Comparison of ENCODE assay signal across 8 cellular contexts in the genomic region with DNA sequence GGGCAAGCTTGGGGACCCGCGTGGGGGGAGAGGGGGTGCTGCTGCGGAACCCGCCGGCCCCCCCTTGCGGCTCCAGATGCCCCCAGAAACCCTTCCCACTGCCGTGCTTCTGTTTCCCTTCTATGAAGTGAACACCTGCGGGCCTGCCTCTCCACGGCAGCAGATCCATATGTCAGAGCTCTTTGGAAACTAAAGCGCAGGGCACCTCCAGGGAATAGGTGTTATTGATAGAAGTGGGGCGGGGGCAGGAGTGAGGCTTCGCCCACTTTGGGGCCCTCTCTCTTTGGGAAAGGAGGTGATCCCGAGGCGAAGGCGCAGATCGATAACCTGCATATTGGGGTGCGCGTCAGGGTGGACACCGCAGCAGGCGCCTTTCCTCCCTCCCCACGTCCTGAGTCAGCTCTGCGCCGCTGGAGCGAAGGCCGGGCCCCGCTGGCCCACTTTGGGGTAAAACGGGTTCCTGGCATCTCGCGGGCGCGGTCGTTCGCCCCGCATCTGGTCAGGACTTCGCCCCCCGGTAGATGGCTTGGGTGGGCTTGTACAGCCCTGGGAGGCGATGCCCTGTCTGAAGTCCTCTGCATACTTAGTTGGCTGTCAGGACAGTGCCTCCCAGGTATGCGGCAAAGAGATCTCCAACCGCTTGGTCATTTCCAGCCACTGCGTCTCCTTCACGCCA. TPM values are rescaled to one million over a fixed set of nuclear protein-coding genes. Genes with fewer than 3 reads are reported as not detected.
A peak's percentile ranks its signal among the peaks of the same experiment; 100 is the strongest.
DNase-seq lines count a peak whose midpoint lies in the region; TF ChIP-seq lines count a peak whose summit lies in the region.

No MANE protein-coding gene starts in this region.

- H3K36me3 Mint-ChIP-seq in CD4-positive, alpha-beta memory T cell = peaks cover 0 to 6% of the 10 kb centered on the region in 2 donors

- H3K4me1 Mint-ChIP-seq in CD4-positive, alpha-beta memory T cell = peaks cover 5 to 30% (median 21%) of the 10 kb centered on the region in 4 donors

- H3K27me3 ChIP-seq in CD4-positive, alpha-beta memory T cell (ENCODE audit: insufficient read depth, low read length) = no peaks in the 10 kb centered on the region
- H3K27me3 ChIP-seq in rectal smooth muscle tissue (ENCODE audit: control insufficient read depth, insufficient read depth, low read length) = no peaks in the 10 kb centered on the region

- CTCF ChIA-PET in CD4-positive, alpha-beta memory T cell (lab: Charles Lee; ENCODE audit: partially characterized antibody) = interaction anchor here (0.8 to 2.6 kb wide), 5 partner anchors 15 to 197 kb away, joined by 3 to 24 read pairs (median 3); partner anchors contain the start of gene SBNO1

- peak overlapping the region; percentile 34 to 89 (median 72) for H3K27ac Mint-ChIP-seq in CD4-positive, alpha-beta memory T cell

- intact Hi-C loops in CD4-positive, alpha-beta memory T cell (cut with micrococcal nuclease) = loop anchor here (1.0 kb wide), 2 partner anchors 19 to 200 kb away; partner anchors contain the start of gene TMED2

- H3K36me3 ChIP-seq in CD4-positive, alpha-beta memory T cell (ENCODE audit: insufficient read depth, low read length) = no peaks in the 10 kb centered on the region
- H3K36me3 ChIP-seq in rectal smooth muscle tissue (ENCODE audit: control insufficient read depth, insufficient read depth, low read length) = no peaks in the 10 kb centered on the region

- peaks cover 20% of the 10 kb centered on the region for H3K4me1 ChIP-seq in CD4-positive, alpha-beta memory T cell (ENCODE audit: insufficient read depth, low read length)
- peaks cover 8% of the 10 kb centered on the region for H3K4me1 ChIP-seq in rectal smooth muscle tissue (ENCODE audit: control insufficient read depth, insufficient read depth, low read length)

- POLR2A ChIA-PET in CD4-positive, alpha-beta memory T cell (lab: Charles Lee; ENCODE audit: partially characterized antibody) = interaction anchor here (0.6 to 5.9 kb wide), 15 partner anchors 9 to 217 kb away, joined by 3 to 113 read pairs (median 5); partner anchors contain the start of genes DDX55, MPHOSPH9, MTRFR and RILPL2

- H3K9ac ChIP-seq in rectal smooth muscle tissue (ENCODE audit: low read length) = peak overlapping the region; percentile 27

- H3K4me3 ChIP-seq in CD4-positive, alpha-beta memory T cell (ENCODE audit: low read length in 2 of 2) = peak overlapping the region; percentile 69 to 84
- H3K4me3 ChIP-seq in HFF-Myc (replicated peaks; ENCODE audit: low read depth, low read length) (peak overlapping the region; percentile 92), fibroblast of the aortic adventitia (ENCODE audit: low read depth, low read length) (peak overlapping the region; percentile 83), rectal smooth muscle tissue (ENCODE audit: low read length) (peak overlapping the region; percentile 85)

- H3K9me3 ChIP-seq in CD4-positive, alpha-beta memory T cell (ENCODE audit: control insufficient read depth in 1 of 2, low read length in 2 of 2) = no peaks in the 10 kb centered on the region

- H3K27me3 Mint-ChIP-seq in CD4-positive, alpha-beta memory T cell = no peaks in the 10 kb centered on the region

- no peaks in the 10 kb centered on the region for H3K9me3 Mint-ChIP-seq in CD4-positive, alpha-beta memory T cell

- no peak for DNase-seq in CD4-positive, alpha-beta memory T cell
- DNase-seq in HFF-Myc (ENCODE audit: extremely low read depth, low read depth) (no peak), fibroblast of the aortic adventitia (ENCODE audit: low read depth) (no peak), A172 (ENCODE audit: low spot score) (no peak), LoVo (ENCODE audit: low spot score) (no peak)
- DNase-seq in activated CD4-positive, alpha-beta T cell treated with anti-CD3 and anti-CD28 coated beads for 48 hours = peak; percentile 41
- DNase-seq in central memory CD4-positive, alpha-beta T cell = no peak

- TF ChIP-seq CTCF in HFF-Myc (IDR thresholded peaks at IDR 0.05; ENCODE audit: low read depth, low read length, missing control alignments) (no peak), fibroblast of the aortic adventitia (IDR thresholded peaks at IDR 0.05; ENCODE audit: insufficient read depth, low read length) (no peak)

- peak overlapping the region; percentile 86 to 97 (median 90) for H3K4me3 Mint-ChIP-seq in CD4-positive, alpha-beta memory T cell

- peak overlapping the region; percentile 50 for H3K27ac ChIP-seq in CD4-positive, alpha-beta memory T cell (ENCODE audit: low read depth, low read length)
- H3K27ac ChIP-seq in rectal smooth muscle tissue (ENCODE audit: low read depth, low read length) = peak overlapping the region; percentile 64

RNA-seq across cellular contexts. Expression of gene KMT5A, which starts 0.5 kb away (rescaled TPM):
- total RNA-seq in CD4-positive, alpha-beta memory T cell = 10 to 100 TPM; 31.5 to 35.9 TPM
- polyA plus RNA-seq in CD4-positive, alpha-beta memory T cell = 1 to 10 TPM; 1.0 to 4.3 TPM
- total RNA-seq in fibroblast of the aortic adventitia (ENCODE audit: low replicate concordance) = 46.5 and 63.1 TPM in 2 replicates
- total RNA-seq in A172 (2014; rRNA removed; shearing (Covaris generic)) = 62.4 and 63.7 TPM in 2 replicates

RNA-seq across cellular contexts. Expression of gene SBNO1, which starts 19.8 kb away (rescaled TPM):
- total RNA-seq in CD4-positive, alpha-beta memory T cell = 10 to 100 TPM; 54.1 to 56.3 TPM
- polyA plus RNA-seq in CD4-positive, alpha-beta memory T cell = 10 to 100 TPM; 26.3 to 39.9 TPM
- total RNA-seq in fibroblast of the aortic adventitia (ENCODE audit: low replicate concordance) = 38.6 and 70.6 TPM in 2 replicates
- total RNA-seq in A172 (2014; rRNA removed; shearing (Covaris generic)) = 26.8 and 39.2 TPM in 2 replicates

RNA-seq across cellular contexts. Expression of gene RILPL2, which starts 52.0 kb away (rescaled TPM):
- 10 to 100 TPM; 11.6 to 11.9 TPM for total RNA-seq in CD4-positive, alpha-beta memory T cell
- 10 to 100 TPM; 13.3 to 13.7 TPM for polyA plus RNA-seq in CD4-positive, alpha-beta memory T cell
- total RNA-seq in fibroblast of the aortic adventitia (ENCODE audit: low replicate concordance) = 3.6 and 7.4 TPM in 2 replicates
- 3.6 and 3.9 TPM in 2 replicates for total RNA-seq in A172 (2014; rRNA removed; shearing (Covaris generic))
